ENCODE assay signal across 8 cellular contexts in genomic region chr7:74656911-74657691, GRCh38. TPM values are rescaled to one million over a fixed set of nuclear protein-coding genes. Genes with fewer than 3 reads are reported as not detected.
DNase-seq lines count a peak whose midpoint lies in the region; ATAC-seq and TF ChIP-seq lines count a peak whose summit lies in the region.

No MANE protein-coding gene starts in this region.

- peaks cover 20% of the 10 kb centered on the region for H3K36me3 Mint-ChIP-seq in activated CD4-positive, alpha-beta T cell treated with anti-CD3 and anti-CD28 coated beads for 36 hours (ENCODE audit: low read depth)

- TF ChIP-seq CTCF in BJ (IDR thresholded peaks at IDR 0.05; ENCODE audit: insufficient read depth, low read depth, low read length): peak; percentile 40; the same call in 1 of the 2 replicates
- TF ChIP-seq CTCF in choroid plexus epithelial cell (conservative IDR thresholded peaks at IDR 0.05; ENCODE audit: low read depth, low read length): peak; percentile 9

- no peaks in the 10 kb centered on the region for H3K9me3 Mint-ChIP-seq in activated CD4-positive, alpha-beta T cell treated with anti-CD3 and anti-CD28 coated beads for 36 hours (ENCODE audit: low read depth)

- H3K27me3 ChIP-seq in BJ (ENCODE audit: control insufficient read depth, insufficient read depth, low read length) (no peaks in the 10 kb centered on the region), layer of hippocampus (ENCODE audit: control insufficient read depth, insufficient read depth, low read length) (no peaks in the 10 kb centered on the region)

- peaks cover 52% of the 10 kb centered on the region for H3K4me1 Mint-ChIP-seq in activated CD4-positive, alpha-beta T cell treated with anti-CD3 and anti-CD28 coated beads for 36 hours

- ATAC-seq in HG03439 (IDR thresholded peaks at IDR 0.05; ENCODE audit: unreplicated experiment): peak; percentile 61
- peak; percentile 82 for ATAC-seq in activated CD4-positive, alpha-beta T cell treated with anti-CD3 and anti-CD28 coated beads for 36 hours

- intact Hi-C loops in activated CD4-positive, alpha-beta T cell treated with anti-CD3 and anti-CD28 coated beads for 36 hours (cut with DNase I, micrococcal nuclease): loop anchor here (1.0 to 5.0 kb wide), 5 partner anchors 55 to 1135 kb away; partner anchors contain the start of genes BAZ1B (in 1 of the 2), GTF2IRD1 (in 1 of the 2) and RFC2 (in 1 of the 2)

- POLR2A ChIA-PET in BJ (lab: Charles Lee): interaction anchor here (0.6 to 0.7 kb wide), 2 partner anchors 14 to 1100 kb away, joined by 9 to 13 read pairs; no protein-coding TSS in a partner anchor
- POLR2A ChIA-PET in activated CD4-positive, alpha-beta T cell treated with anti-CD3 and anti-CD28 coated beads for 36 hours (lab: Charles Lee): no interaction called here

- peak; percentile 61 for DNase-seq in BJ (ENCODE audit: low read depth)
- DNase-seq in GM19238 (ENCODE audit: insufficient read length, low spot score): peak; percentile 88
- DNase-seq in NCI-H510A (lab: John Stamatoyannopoulos, UW): peak; percentile 96
- DNase-seq in activated CD4-positive, alpha-beta T cell treated with anti-CD3 and anti-CD28 coated beads for 36 hours: peak; percentile 100
- DNase-seq in choroid plexus epithelial cell (ENCODE audit: low read depth): peak; percentile 98
- peak; percentile 92 to 96 for DNase-seq in stimulated activated CD4-positive, alpha-beta T cell treated with anti-CD3 and anti-CD28 coated beads, Interleukin-1b, Interleukin-23, amount 100 ng/mL, for 1 hour (ENCODE audit: low read depth in 2 of 2)

- H3K27ac Mint-ChIP-seq in activated CD4-positive, alpha-beta T cell treated with anti-CD3 and anti-CD28 coated beads for 36 hours: peak overlapping the region; percentile 92

- peak overlapping the region; percentile 96 for H3K27ac ChIP-seq in layer of hippocampus (ENCODE audit: low read depth, low read length)

- no peaks in the 10 kb centered on the region for H3K27me3 Mint-ChIP-seq in activated CD4-positive, alpha-beta T cell treated with anti-CD3 and anti-CD28 coated beads for 36 hours

- H3K36me3 ChIP-seq in BJ (ENCODE audit: control insufficient read depth, insufficient read depth, low read length): no peaks in the 10 kb centered on the region; the same call in 1 of the 2 replicates

- CTCF ChIA-PET in BJ (lab: Yijun Ruan, JAX): interaction anchor here (1.2 to 1.4 kb wide), 3 partner anchors 11 to 19 kb away, joined by 3 to 6 read pairs (median 3); no protein-coding TSS in a partner anchor
- CTCF ChIA-PET in activated CD4-positive, alpha-beta T cell treated with anti-CD3 and anti-CD28 coated beads for 36 hours (lab: Charles Lee): interaction anchor here (0.5 kb wide), 1 partner anchor 208 kb away, joined by 4 read pairs; no protein-coding TSS in a partner anchor

- H3K4me3 Mint-ChIP-seq in activated CD4-positive, alpha-beta T cell treated with anti-CD3 and anti-CD28 coated beads for 36 hours: peak overlapping the region; percentile 76

- H3K4me3 ChIP-seq in BJ (ENCODE audit: low read depth, low read length): peak overlapping the region; percentile 82
- H3K4me3 ChIP-seq in choroid plexus epithelial cell (ENCODE audit: low read depth, low read length): peak overlapping the region; percentile 83

RNA-seq across cellular contexts. Expression of gene GTF2I, which starts 0.4 kb away (rescaled TPM):
- polyA plus RNA-seq in BJ (2011; rRNA removed): 30.7 and 37.4 TPM in 2 replicates
- polyA minus RNA-seq in BJ (2011; rRNA and poly(A)+ RNA removed): 18.5 and 23.4 TPM in 2 replicates
- total RNA-seq in activated CD4-positive, alpha-beta T cell treated with anti-CD3 and anti-CD28 coated beads for 36 hours: 100 to 1,000 TPM; 125 to 130 TPM

Comparison
In these comparisons a context has a peak if more than half of its experiments do, and no peak if none do; other contexts are left out.
1. Peak in every context shown above with its lines: DNase-seq, ATAC-seq, H3K4me3 ChIP-seq and H3K27ac ChIP-seq.